In genomic region chr12:124551268-124552144, GRCh38 we compare ENCODE assay signal across 8 cellular contexts. TPM values are rescaled to one million over a fixed set of nuclear protein-coding genes. Genes with fewer than 3 reads are reported as not detected.
DNase-seq lines count a peak whose midpoint lies in the region; ATAC-seq and TF ChIP-seq lines count a peak whose summit lies in the region.

No MANE protein-coding gene starts in this region.

- no peak for ATAC-seq in HG03469 (IDR thresholded peaks at IDR 0.05; ENCODE audit: unreplicated experiment)
- ATAC-seq in GM19395 (IDR thresholded peaks at IDR 0.05; ENCODE audit: unreplicated experiment) = no peak

- H3K27ac Mint-ChIP-seq in endodermal cell (peak overlapping the region; percentile 80), neural crest cell (ENCODE audit: unreplicated experiment) (no peak overlapping the region)

- TF ChIP-seq CTCF in mammary epithelial cell (conservative IDR thresholded peaks at IDR 0.05 in 1 of 2, IDR thresholded peaks at IDR 0.05 in 1 of 2; ENCODE audit: extremely low read depth in 1 of 2, insufficient read depth in 1 of 2, low read depth in 1 of 2, low read length in 2 of 2) = no peak
- TF ChIP-seq CTCF in endodermal cell (conservative IDR thresholded peaks at IDR 0.05) = no peak
- TF ChIP-seq CTCF in neural crest cell (conservative IDR thresholded peaks at IDR 0.05) = no peak

- no peak overlapping the region for H3K4me3 ChIP-seq in mammary epithelial cell (replicated peaks in 1 of 3; ENCODE audit: insufficient read depth in 1 of 3, low read depth in 2 of 3, low read length in 3 of 3)
- H3K4me3 ChIP-seq in NT2/D1 (ENCODE audit: insufficient read length, low read depth) = no peak overlapping the region
- no peak overlapping the region for H3K4me3 ChIP-seq in endodermal cell (ENCODE audit: low read length)

- intact Hi-C loops in mammary epithelial cell (cut with micrococcal nuclease) = no loop called here

- dilution Hi-C loops in mammary epithelial cell (cut with HindIII; ENCODE audit: low sequenced_read_pairs) = no loop called here

- WGBS in mammary epithelial cell (ENCODE audit: low coverage, missing lambda C conversion rate) = 58% methylated on average over 25 of the region's 25 CpGs
- 48 to 65% methylated on average over 23 to 25 of the region's 25 CpGs for WGBS in endodermal cell (ENCODE audit: insufficient coverage in 1 of 2, insufficient read length in 1 of 2), 2 experiments

- H3K4me3 Mint-ChIP-seq in endodermal cell (no peak overlapping the region), neural crest cell (peak overlapping the region; percentile 38)

- H3K36me3 ChIP-seq in mammary epithelial cell (ENCODE audit: insufficient read depth, low read length) = no peaks in the 10 kb centered on the region
- H3K36me3 ChIP-seq in NT2/D1 (ENCODE audit: insufficient read depth, insufficient read length, low read length) = peaks cover 58% of the 10 kb centered on the region
- H3K36me3 ChIP-seq in endodermal cell (ENCODE audit: control insufficient read depth, insufficient read depth, low read length) = no peaks in the 10 kb centered on the region

- H3K9me3 Mint-ChIP-seq in endodermal cell (peaks cover 1% of the 10 kb centered on the region), neural crest cell (no peaks in the 10 kb centered on the region)

- no peak overlapping the region for H3K27ac ChIP-seq in mammary epithelial cell (ENCODE audit: insufficient read depth, low read depth, low read length)
- peak overlapping the region; percentile 68 for H3K27ac ChIP-seq in endodermal cell (ENCODE audit: low read depth, low read length)

- DNase-seq in T47D (ENCODE audit: low read depth in 1 of 2, low spot score in 1 of 2) = peak; percentile 51 to 58
- DNase-seq in mammary epithelial cell = no peak
- no peak for DNase-seq in NT2/D1 (ENCODE audit: low read depth, low spot score)
- peak; percentile 90 for DNase-seq in endodermal cell
- no peak for DNase-seq in neural crest cell (ENCODE audit: low read depth, low spot score)
- no peak for DNase-seq in activated naive CD4-positive, alpha-beta T cell treated with anti-CD3 and anti-CD28 coated beads, Interleukin-2, amount 50 U/mL, for 16 hours

- CTCF ChIA-PET in mammary epithelial cell (lab: Charles Lee; ENCODE audit: low non-redundant PET) = no interaction called here

- H3K9ac ChIP-seq in mammary epithelial cell (ENCODE audit: insufficient read depth, low read length) = no peak overlapping the region
- peak overlapping the region; percentile 46 for H3K9ac ChIP-seq in NT2/D1 (ENCODE audit: insufficient read length, low read depth)
- H3K9ac ChIP-seq in endodermal cell (ENCODE audit: extremely low read depth, low read length, poor library complexity, severe bottlenecking) = no peak overlapping the region

- no peak overlapping the region for H3K4me2 ChIP-seq in mammary epithelial cell (ENCODE audit: insufficient read depth, low read depth, low read length)

- no peaks in the 10 kb centered on the region for H3K9me3 ChIP-seq in mammary epithelial cell (replicated peaks; ENCODE audit: insufficient read depth, low read length)
- H3K9me3 ChIP-seq in NT2/D1 (ENCODE audit: insufficient read depth, low read length) = no peaks in the 10 kb centered on the region
- H3K9me3 ChIP-seq in endodermal cell (ENCODE audit: control insufficient read depth, low read length) = no peaks in the 10 kb centered on the region

- peaks cover 9% of the 10 kb centered on the region for H4K20me1 ChIP-seq in mammary epithelial cell (ENCODE audit: insufficient read depth, low read length)

- H3K4me1 ChIP-seq in mammary epithelial cell (ENCODE audit: insufficient read depth, low read length) (peaks cover 12% of the 10 kb centered on the region), NT2/D1 (ENCODE audit: insufficient read depth, insufficient read length) (peaks cover 55% of the 10 kb centered on the region), endodermal cell (ENCODE audit: control insufficient read depth, insufficient read depth, low read length) (no peaks in the 10 kb centered on the region)

- H3K36me3 Mint-ChIP-seq in endodermal cell (ENCODE audit: low read depth) (peaks cover 19% of the 10 kb centered on the region), neural crest cell (ENCODE audit: low read depth) (no peaks in the 10 kb centered on the region)

- H3K27me3 Mint-ChIP-seq in endodermal cell (ENCODE audit: insufficient read depth) = no peaks in the 10 kb centered on the region
- H3K27me3 Mint-ChIP-seq in neural crest cell (ENCODE audit: low read depth) = no peaks in the 10 kb centered on the region

- BruUV-seq in mammary epithelial cell (replicated peaks; lab: Mats Ljungman, UMichigan) = no TSS peak

- H3K4me1 Mint-ChIP-seq in endodermal cell (peaks cover 14% of the 10 kb centered on the region), neural crest cell (peaks cover 26% of the 10 kb centered on the region)

- H3K27me3 ChIP-seq in mammary epithelial cell (ENCODE audit: insufficient read depth, low read length) (no peaks in the 10 kb centered on the region), NT2/D1 (ENCODE audit: insufficient read depth, insufficient read length) (no peaks in the 10 kb centered on the region), endodermal cell (ENCODE audit: control insufficient read depth, insufficient read depth, low read length, poor library complexity, severe bottlenecking) (no peaks in the 10 kb centered on the region)

- H2AFZ ChIP-seq in mammary epithelial cell (ENCODE audit: low read depth, low read length) = no peak overlapping the region

- H3K79me2 ChIP-seq in mammary epithelial cell (ENCODE audit: insufficient read depth, low read length) = peaks cover 98% of the 10 kb centered on the region

- in situ Hi-C loops in T47D (cut with HindIII; ENCODE audit: low pct_unique_long_range_greater_than_20kb, low sequenced_read_pairs) = no loop called here
- in situ Hi-C loops in mammary epithelial cell (cut with MboI; ENCODE audit: low sequenced_read_pairs in 2 of 2) = no loop called here

RNA-seq across cellular contexts. Expression of gene NCOR2, which starts 15.9 kb away (rescaled TPM):
- 100 to 1,000 TPM in 1 of 2 donors, 10 to 100 TPM in 1; 70.5 to 158 TPM for total RNA-seq in mammary epithelial cell
- polyA plus RNA-seq in mammary epithelial cell = 18.9 TPM
- polyA minus RNA-seq in mammary epithelial cell = 117 TPM
- total RNA-seq in endodermal cell = 100 to 1,000 TPM; 185 to 207 TPM
- 112 TPM for polyA plus RNA-seq in endodermal cell (2013, experiment 1 of 2)
- polyA plus RNA-seq in endodermal cell (2013, experiment 2 of 2) = 110 TPM
- total RNA-seq in neural crest cell = 143 and 144 TPM in 2 replicates

Comparison
In these comparisons a context has a peak if more than half of its experiments do, and no peak if none do; other contexts are left out.
1. DNase-seq: peak in T47D (2 of 2) and endodermal cell (single experiment); none in mammary epithelial cell (single experiment), NT2/D1 (single experiment), neural crest cell (single experiment) and activated naive CD4-positive, alpha-beta T cell treated with anti-CD3 and anti-CD28 coated beads, Interleukin-2, amount 50 U/mL, for 16 hours (single experiment).